30 cellular contexts compared by ENCODE assay signal in genomic region chr9:120801441-120801840, GRCh38. TPM values are rescaled to one million over a fixed set of nuclear protein-coding genes. Genes with fewer than 3 reads are reported as not detected.
DNase-seq lines count a peak whose midpoint lies in the region; ATAC-seq and TF ChIP-seq lines count a peak whose summit lies in the region.
"Had no signal": no experiment of that assay in that cellular context is flagged by ENCODE, and none has a peak within 500 bp of the region (broad histone marks: within the 10 kb centered on the region; RNA-seq: fewer than 3 reads in every experiment).

No MANE protein-coding gene starts in this region.

- peak; percentile 61 to 67 for DNase-seq in Caco-2
- no peak for DNase-seq in hepatocyte (ENCODE audit: low spot score)
- DNase-seq in osteoblast (ENCODE audit: insufficient read length, low spot score, missing footprints): no peak
- DNase-seq: 8988T; ACHN; AML-193; BE2C; C1 segment of cervical spinal cord; Calu3; CD4-positive, alpha-beta memory T cell; CD4-positive, alpha-beta T cell; CD4-positive, CD25-positive, alpha-beta regulatory T cell; CD8-positive, alpha-beta memory T cell; CD8-positive, alpha-beta T cell; COR-L47; DMS 273 treated with DMSO at 0.1 percent for 48 hours; DMS153; DMS53; DMS79; DMS79 treated with DMSO at 0.1 percent for 48 hours; DND-41; EL had no signal

- H3K9me2 ChIP-seq in hepatocyte (replicated peaks; ENCODE audit: insufficient read depth): no peaks in the 10 kb centered on the region

- H3K4me3 Mint-ChIP-seq in Caco-2 (ENCODE audit: unreplicated experiment): peak overlapping the region; percentile 10
- H3K4me3 Mint-ChIP-seq: B cell; CD14-positive monocyte; CD4-positive, alpha-beta memory T cell; CD4-positive, alpha-beta T cell; CD4-positive, CD25-positive, alpha-beta regulatory T cell; CD8-positive, alpha-beta memory T cell; CD8-positive, alpha-beta T cell had no signal

- 68% methylated on average over 7 of the region's 7 CpGs for WGBS in hepatocyte (ENCODE audit: low lambda C conversion rate, missing lambda C conversion rate)

- H3K9me3 ChIP-seq in Caco-2 (peaks cover 13% of the 10 kb centered on the region), hepatocyte (ENCODE audit: low read depth) (no peaks in the 10 kb centered on the region), osteoblast (ENCODE audit: low read depth, low read length) (no peaks in the 10 kb centered on the region)
- H3K9me3 ChIP-seq: BE2C had no signal

- peaks cover 20% of the 10 kb centered on the region for H3K4me1 ChIP-seq in Caco-2
- H3K4me1 ChIP-seq in hepatocyte (ENCODE audit: insufficient read depth): no peaks in the 10 kb centered on the region
- H3K4me1 ChIP-seq in osteoblast (ENCODE audit: insufficient read depth, low read length): no peaks in the 10 kb centered on the region
- H3K4me1 ChIP-seq: A549; BE2C; BLaER1; BLaER1 treated with 17β-estradiol and CSF1 and Interleukin-3, amounts not matched to agents 10 nM and 100 nM had no signal

- H3K4me1 Mint-ChIP-seq in Caco-2 (ENCODE audit: low read depth, unreplicated experiment): peaks cover 9% of the 10 kb centered on the region
- H3K4me1 Mint-ChIP-seq: B cell; CD14-positive monocyte; CD8-positive, alpha-beta memory T cell had no signal

- H3K79me2 ChIP-seq in hepatocyte: no peaks in the 10 kb centered on the region
- H3K79me2 ChIP-seq in osteoblast (ENCODE audit: insufficient read depth, low read length): no peaks in the 10 kb centered on the region

- no peaks in the 10 kb centered on the region for H3K36me3 ChIP-seq in Caco-2 (ENCODE audit: control insufficient read depth, insufficient read depth, low read length)
- H3K36me3 ChIP-seq in hepatocyte (replicated peaks; ENCODE audit: insufficient read depth, low read depth): no peaks in the 10 kb centered on the region
- no peaks in the 10 kb centered on the region for H3K36me3 ChIP-seq in osteoblast (ENCODE audit: insufficient read depth, low read length)
- H3K36me3 ChIP-seq: BE2C, BLaER1 had no signal

- no peak for ATAC-seq in HG02981 (IDR thresholded peaks at IDR 0.05; ENCODE audit: unreplicated experiment)
- ATAC-seq: A549; CD8-positive, alpha-beta T cell had no signal

- POLR2A ChIA-PET in Caco-2 (lab: Charles Lee): interaction anchor here (1.2 to 1.3 kb wide), 2 partner anchors 8 to 32 kb away, joined by 3 to 10 read pairs; partner anchors contain the start of gene FBXW2

- H3K27ac Mint-ChIP-seq in Caco-2 (ENCODE audit: unreplicated experiment): no peak overlapping the region
- H3K27ac Mint-ChIP-seq: B cell; CD14-positive monocyte; CD4-positive, alpha-beta memory T cell; CD4-positive, alpha-beta T cell; CD8-positive, alpha-beta T cell had no signal

- H3K4me3 ChIP-seq in Caco-2 (ENCODE audit: low read depth, low read length): no peak overlapping the region
- no peak overlapping the region for H3K4me3 ChIP-seq in hepatocyte
- no peak overlapping the region for H3K4me3 ChIP-seq in osteoblast (ENCODE audit: insufficient read depth, low read length)
- H3K4me3 ChIP-seq: A549; BLaER1; BLaER1 treated with 17β-estradiol and CSF1 and Interleukin-3, amounts not matched to agents 10 nM and 100 nM had no signal

- CTCF ChIA-PET in Caco-2 (lab: Charles Lee): interaction anchor here (1.0 kb wide), 1 partner anchor 46 kb away, joined by 3 read pairs; no protein-coding TSS in a partner anchor

- no peaks in the 10 kb centered on the region for H3K27me3 ChIP-seq in Caco-2 (replicated peaks; ENCODE audit: control insufficient read depth, insufficient read depth, low read length)
- H3K27me3 ChIP-seq in hepatocyte: no peaks in the 10 kb centered on the region
- H3K27me3 ChIP-seq in osteoblast (ENCODE audit: insufficient read depth, low read length): no peaks in the 10 kb centered on the region
- H3K27me3 ChIP-seq: BE2C; BLaER1; BLaER1 treated with 17β-estradiol and CSF1 and Interleukin-3, amounts not matched to agents 10 nM and 100 nM had no signal

- H3K9me3 Mint-ChIP-seq in Caco-2 (ENCODE audit: unreplicated experiment): peaks cover 26% of the 10 kb centered on the region

- H4K20me1 ChIP-seq in hepatocyte (ENCODE audit: insufficient read depth, poor library complexity, severe bottlenecking) (no peaks in the 10 kb centered on the region), osteoblast (ENCODE audit: insufficient read depth, low read length) (no peaks in the 10 kb centered on the region)
- H4K20me1 ChIP-seq: BLaER1; BLaER1 treated with 17β-estradiol and CSF1 and Interleukin-3, amounts not matched to agents 10 nM and 100 nM had no signal

- H2AFZ ChIP-seq in hepatocyte (no peak overlapping the region), osteoblast (ENCODE audit: low read length) (no peak overlapping the region)

- peaks cover 10% of the 10 kb centered on the region for H3K36me3 Mint-ChIP-seq in Caco-2 (ENCODE audit: insufficient read depth, unreplicated experiment)
- H3K36me3 Mint-ChIP-seq: CD14-positive monocyte had no signal

- H3K4me2 ChIP-seq in hepatocyte (peak overlapping the region; percentile 11), osteoblast (ENCODE audit: insufficient read depth, low read length) (no peak overlapping the region)
- H3K4me2 ChIP-seq: A549; BLaER1; BLaER1 treated with 17β-estradiol and CSF1 and Interleukin-3, amounts not matched to agents 10 nM and 100 nM had no signal

- H3K27ac ChIP-seq in hepatocyte: peak overlapping the region; percentile 23
- no peak overlapping the region for H3K27ac ChIP-seq in osteoblast (ENCODE audit: low read depth, low read length)
- H3K27ac ChIP-seq: 22Rv1; A549; BLaER1; BLaER1 treated with 17β-estradiol and CSF1 and Interleukin-3, amounts not matched to agents 10 nM and 100 nM; C4-2B had no signal

- TF ChIP-seq CTCF in Caco-2 (IDR thresholded peaks at IDR 0.05; ENCODE audit: insufficient read depth in 1 of 2, low read depth in 1 of 2, low read length in 1 of 2, severe bottlenecking in 1 of 2, unreplicated experiment in 1 of 2): no peak
- TF ChIP-seq CTCF in hepatocyte (IDR thresholded peaks at IDR 0.05; ENCODE audit: poor library complexity): no peak
- no peak for TF ChIP-seq CTCF in osteoblast (IDR thresholded peaks at IDR 0.05; ENCODE audit: extremely low read depth, low read depth, low read length)

- no peaks in the 10 kb centered on the region for H3K27me3 Mint-ChIP-seq in Caco-2 (ENCODE audit: insufficient read depth, unreplicated experiment)
- H3K27me3 Mint-ChIP-seq: B cell; CD4-positive, alpha-beta memory T cell; CD4-positive, alpha-beta T cell; CD4-positive, CD25-positive, alpha-beta regulatory T cell; CD8-positive, alpha-beta memory T cell had no signal

- intact Hi-C loops in Caco-2 (cut with micrococcal nuclease; ENCODE audit: unreplicated experiment): loop anchor here (1.0 to 2.0 kb wide), 2 partner anchors 35 to 41 kb away; partner anchors contain the start of gene PSMD5

- no TSS peak for BruUV-seq in Caco-2 (replicated peaks; lab: Mats Ljungman, UMichigan)

RNA-seq across cellular contexts. Expression of gene FBXW2, which starts 8.2 kb away (rescaled TPM):
- total RNA-seq in Caco-2 (2022) (72.7 and 74.3 TPM in 2 replicates), hepatocyte (52.0 and 54.5 TPM in 2 replicates), osteoblast (36.9 and 41.0 TPM in 2 replicates)
- 30.1 and 34.6 TPM in 2 replicates for polyA plus RNA-seq in hepatocyte

RNA-seq across cellular contexts. Expression of gene PSMD5, which starts 41.3 kb away (rescaled TPM):
- total RNA-seq in Caco-2 (2022) (53.7 and 68.1 TPM in 2 replicates), hepatocyte (13.3 and 14.7 TPM in 2 replicates), osteoblast (32.6 and 34.2 TPM in 2 replicates)
- polyA plus RNA-seq in hepatocyte: 10.4 and 12.1 TPM in 2 replicates

Comparison
In these comparisons a context has a peak if more than half of its experiments do, and no peak if none do; other contexts are left out.
1. DNase-seq: peak in Caco-2 (2 of 2); none in hepatocyte (single experiment) and osteoblast (single experiment).